ENCODE assay signal across 2 cellular contexts in the genomic region with DNA sequence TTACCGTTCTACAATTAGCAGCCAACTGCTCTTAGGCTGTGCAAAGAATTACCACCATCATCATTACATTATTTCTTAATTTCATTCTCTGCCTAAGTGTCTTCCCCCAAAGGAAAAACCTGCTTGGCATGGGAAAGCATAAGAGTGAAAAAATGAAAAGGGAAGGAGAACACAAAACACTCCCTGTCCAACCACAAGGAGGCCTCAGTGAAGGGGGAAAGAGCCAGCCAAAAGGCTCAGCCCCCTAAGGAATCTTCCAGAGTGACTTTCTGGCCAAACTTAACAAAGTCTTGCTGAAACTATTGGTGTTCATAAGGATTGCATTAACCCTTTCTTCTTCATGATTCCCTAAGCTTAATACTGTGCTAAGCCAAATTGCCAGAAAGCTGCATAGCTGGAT.
TF ChIP-seq lines count a peak whose summit lies in the region.

No MANE protein-coding gene starts in this region.

TF ChIP-seq in HEK293T, 16 proteins besides CTCF, POLR2A, EP300 and RAD21 (continued from another document):
- TF ChIP-seq BHLHE40 (IDR thresholded peaks at IDR 0.05; ENCODE audit: borderline replicate concordance): no peak
- TF ChIP-seq CTBP1 (IDR thresholded peaks at IDR 0.05; ENCODE audit: borderline replicate concordance): no peak
- TF ChIP-seq, protein P1, sequence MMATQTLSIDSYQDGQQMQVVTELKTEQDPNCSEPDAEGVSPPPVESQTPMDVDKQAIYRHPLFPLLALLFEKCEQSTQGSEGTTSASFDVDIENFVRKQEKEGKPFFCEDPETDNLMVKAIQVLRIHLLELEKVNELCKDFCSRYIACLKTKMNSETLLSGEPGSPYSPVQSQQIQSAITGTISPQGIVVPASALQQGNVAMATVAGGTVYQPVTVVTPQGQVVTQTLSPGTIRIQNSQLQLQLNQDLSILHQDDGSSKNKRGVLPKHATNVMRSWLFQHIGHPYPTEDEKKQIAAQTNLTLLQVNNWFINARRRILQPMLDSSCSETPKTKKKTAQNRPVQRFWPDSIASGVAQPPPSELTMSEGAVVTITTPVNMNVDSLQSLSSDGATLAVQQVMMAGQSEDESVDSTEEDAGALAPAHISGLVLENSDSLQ (IDR thresholded peaks at IDR 0.05): no peak
- no peak for TF ChIP-seq FOXK2 (IDR thresholded peaks at IDR 0.05)
- no peak for TF ChIP-seq FOXA1 (IDR thresholded peaks at IDR 0.05)
- no peak for TF ChIP-seq LEF1 (IDR thresholded peaks at IDR 0.05; ENCODE audit: borderline replicate concordance)
- TF ChIP-seq ZNF384 (IDR thresholded peaks at IDR 0.05): no peak
- no peak for TF ChIP-seq L3MBTL2 (conservative IDR thresholded peaks at IDR 0.05)
- TF ChIP-seq HDGF (IDR thresholded peaks at IDR 0.05; ENCODE audit: borderline replicate concordance): no peak
- no peak for TF ChIP-seq TARDBP (IDR thresholded peaks at IDR 0.05)
TF ChIP-seq in HEK293T: peak in this region for 0.

TF ChIP-seq in WTC11, 78 proteins besides CTCF, POLR2A, EP300 and RAD21 (continued from another document):
- TF ChIP-seq, protein P2, sequence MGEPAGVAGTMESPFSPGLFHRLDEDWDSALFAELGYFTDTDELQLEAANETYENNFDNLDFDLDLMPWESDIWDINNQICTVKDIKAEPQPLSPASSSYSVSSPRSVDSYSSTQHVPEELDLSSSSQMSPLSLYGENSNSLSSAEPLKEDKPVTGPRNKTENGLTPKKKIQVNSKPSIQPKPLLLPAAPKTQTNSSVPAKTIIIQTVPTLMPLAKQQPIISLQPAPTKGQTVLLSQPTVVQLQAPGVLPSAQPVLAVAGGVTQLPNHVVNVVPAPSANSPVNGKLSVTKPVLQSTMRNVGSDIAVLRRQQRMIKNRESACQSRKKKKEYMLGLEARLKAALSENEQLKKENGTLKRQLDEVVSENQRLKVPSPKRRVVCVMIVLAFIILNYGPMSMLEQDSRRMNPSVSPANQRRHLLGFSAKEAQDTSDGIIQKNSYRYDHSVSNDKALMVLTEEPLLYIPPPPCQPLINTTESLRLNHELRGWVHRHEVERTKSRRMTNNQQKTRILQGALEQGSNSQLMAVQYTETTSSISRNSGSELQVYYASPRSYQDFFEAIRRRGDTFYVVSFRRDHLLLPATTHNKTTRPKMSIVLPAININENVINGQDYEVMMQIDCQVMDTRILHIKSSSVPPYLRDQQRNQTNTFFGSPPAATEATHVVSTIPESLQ (CRISPR knock-in tag; IDR thresholded peaks at IDR 0.05): no peak
- TF ChIP-seq TP53 (CRISPR knock-in tag; IDR thresholded peaks at IDR 0.05) (no peak), NR3C1 (CRISPR knock-in tag; conservative IDR thresholded peaks at IDR 0.05; ENCODE audit: low read depth) (no peak), JUN (CRISPR knock-in tag; IDR thresholded peaks at IDR 0.05) (no peak), SMAD3 (CRISPR knock-in tag; IDR thresholded peaks at IDR 0.05; ENCODE audit: borderline replicate concordance) (no peak), CBFB (CRISPR knock-in tag; IDR thresholded peaks at IDR 0.05; ENCODE audit: low read depth) (no peak)
- TF ChIP-seq, protein P3, sequence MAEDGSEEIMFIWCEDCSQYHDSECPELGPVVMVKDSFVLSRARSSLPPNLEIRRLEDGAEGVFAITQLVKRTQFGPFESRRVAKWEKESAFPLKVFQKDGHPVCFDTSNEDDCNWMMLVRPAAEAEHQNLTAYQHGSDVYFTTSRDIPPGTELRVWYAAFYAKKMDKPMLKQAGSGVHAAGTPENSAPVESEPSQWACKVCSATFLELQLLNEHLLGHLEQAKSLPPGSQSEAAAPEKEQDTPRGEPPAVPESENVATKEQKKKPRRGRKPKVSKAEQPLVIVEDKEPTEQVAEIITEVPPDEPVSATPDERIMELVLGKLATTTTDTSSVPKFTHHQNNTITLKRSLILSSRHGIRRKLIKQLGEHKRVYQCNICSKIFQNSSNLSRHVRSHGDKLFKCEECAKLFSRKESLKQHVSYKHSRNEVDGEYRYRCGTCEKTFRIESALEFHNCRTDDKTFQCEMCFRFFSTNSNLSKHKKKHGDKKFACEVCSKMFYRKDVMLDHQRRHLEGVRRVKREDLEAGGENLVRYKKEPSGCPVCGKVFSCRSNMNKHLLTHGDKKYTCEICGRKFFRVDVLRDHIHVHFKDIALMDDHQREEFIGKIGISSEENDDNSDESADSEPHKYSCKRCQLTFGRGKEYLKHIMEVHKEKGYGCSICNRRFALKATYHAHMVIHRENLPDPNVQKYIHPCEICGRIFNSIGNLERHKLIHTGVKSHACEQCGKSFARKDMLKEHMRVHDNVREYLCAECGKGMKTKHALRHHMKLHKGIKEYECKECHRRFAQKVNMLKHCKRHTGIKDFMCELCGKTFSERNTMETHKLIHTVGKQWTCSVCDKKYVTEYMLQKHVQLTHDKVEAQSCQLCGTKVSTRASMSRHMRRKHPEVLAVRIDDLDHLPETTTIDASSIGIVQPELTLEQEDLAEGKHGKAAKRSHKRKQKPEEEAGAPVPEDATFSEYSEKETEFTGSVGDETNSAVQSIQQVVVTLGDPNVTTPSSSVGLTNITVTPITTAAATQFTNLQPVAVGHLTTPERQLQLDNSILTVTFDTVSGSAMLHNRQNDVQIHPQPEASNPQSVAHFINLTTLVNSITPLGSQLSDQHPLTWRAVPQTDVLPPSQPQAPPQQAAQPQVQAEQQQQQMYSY (CRISPR knock-in tag; IDR thresholded peaks at IDR 0.05): no peak
- TF ChIP-seq, protein P4, sequence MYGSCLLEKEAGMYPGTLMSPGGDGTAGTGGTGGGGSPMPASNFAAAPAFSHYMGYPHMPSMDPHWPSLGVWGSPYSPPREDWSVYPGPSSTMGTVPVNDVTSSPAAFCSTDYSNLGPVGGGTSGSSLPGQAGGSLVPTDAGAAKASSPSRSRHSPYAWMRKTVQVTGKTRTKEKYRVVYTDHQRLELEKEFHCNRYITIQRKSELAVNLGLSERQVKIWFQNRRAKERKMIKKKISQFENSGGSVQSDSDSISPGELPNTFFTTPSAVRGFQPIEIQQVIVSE (CRISPR knock-in tag; IDR thresholded peaks at IDR 0.05; ENCODE audit: borderline replicate concordance): no peak
- TF ChIP-seq, protein P5, sequence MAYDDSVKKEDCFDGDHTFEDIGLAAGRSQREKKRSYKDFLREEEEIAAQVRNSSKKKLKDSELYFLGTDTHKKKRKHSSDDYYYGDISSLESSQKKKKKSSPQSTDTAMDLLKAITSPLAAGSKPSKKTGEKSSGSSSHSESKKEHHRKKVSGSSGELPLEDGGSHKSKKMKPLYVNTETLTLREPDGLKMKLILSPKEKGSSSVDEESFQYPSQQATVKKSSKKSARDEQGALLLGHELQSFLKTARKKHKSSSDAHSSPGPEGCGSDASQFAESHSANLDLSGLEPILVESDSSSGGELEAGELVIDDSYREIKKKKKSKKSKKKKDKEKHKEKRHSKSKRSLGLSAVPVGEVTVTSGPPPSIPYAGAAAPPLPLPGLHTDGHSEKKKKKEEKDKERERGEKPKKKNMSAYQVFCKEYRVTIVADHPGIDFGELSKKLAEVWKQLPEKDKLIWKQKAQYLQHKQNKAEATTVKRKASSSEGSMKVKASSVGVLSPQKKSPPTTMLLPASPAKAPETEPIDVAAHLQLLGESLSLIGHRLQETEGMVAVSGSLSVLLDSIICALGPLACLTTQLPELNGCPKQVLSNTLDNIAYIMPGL (CRISPR knock-in tag; IDR thresholded peaks at IDR 0.05): no peak
TF ChIP-seq in WTC11: peak in this region for 0.
